Comparison of ENCODE assay signal across 1 cellular context in the genomic region with DNA sequence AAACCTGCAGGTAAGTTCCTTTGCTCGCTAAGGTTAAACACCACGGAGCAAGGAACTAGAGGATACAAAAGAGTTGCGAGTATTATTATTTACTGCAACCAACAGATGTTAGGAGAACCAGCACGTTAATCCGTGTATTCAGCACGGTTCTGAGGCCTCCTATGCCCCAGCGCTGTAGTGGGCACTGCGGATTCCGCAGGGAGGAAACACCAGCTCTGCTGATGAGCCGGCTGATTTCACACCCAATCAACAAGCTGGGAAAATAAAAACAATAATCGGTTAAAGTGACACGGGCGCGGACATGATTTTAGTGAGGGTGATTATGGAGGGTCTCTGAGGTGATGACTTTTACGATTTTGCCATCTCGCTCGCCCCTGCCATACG.
TF ChIP-seq lines count a peak whose summit lies in the region.

No MANE protein-coding gene starts in this region.

TF ChIP-seq in H1, 55 proteins besides CTCF, POLR2A, EP300 and RAD21:
- TF ChIP-seq RFX5 (IDR thresholded peaks at IDR 0.05; ENCODE audit: borderline replicate concordance, low read depth, low read length), result no peak
- no peak for TF ChIP-seq PHF8 (conservative IDR thresholded peaks at IDR 0.05; ENCODE audit: low read depth, low read length)
- no peak for TF ChIP-seq ASH2L (IDR thresholded peaks at IDR 0.05; ENCODE audit: low read length)
- TF ChIP-seq SIN3A (conservative IDR thresholded peaks at IDR 0.05 in 1 of 2, IDR thresholded peaks at IDR 0.05 in 1 of 2; ENCODE audit: low read depth in 1 of 2, low read length in 2 of 2), result no peak
- no peak for TF ChIP-seq BRCA1 (IDR thresholded peaks at IDR 0.05; ENCODE audit: low read depth, low read length)
TF ChIP-seq in H1: peak in this region for 0.
